In the genomic region with DNA sequence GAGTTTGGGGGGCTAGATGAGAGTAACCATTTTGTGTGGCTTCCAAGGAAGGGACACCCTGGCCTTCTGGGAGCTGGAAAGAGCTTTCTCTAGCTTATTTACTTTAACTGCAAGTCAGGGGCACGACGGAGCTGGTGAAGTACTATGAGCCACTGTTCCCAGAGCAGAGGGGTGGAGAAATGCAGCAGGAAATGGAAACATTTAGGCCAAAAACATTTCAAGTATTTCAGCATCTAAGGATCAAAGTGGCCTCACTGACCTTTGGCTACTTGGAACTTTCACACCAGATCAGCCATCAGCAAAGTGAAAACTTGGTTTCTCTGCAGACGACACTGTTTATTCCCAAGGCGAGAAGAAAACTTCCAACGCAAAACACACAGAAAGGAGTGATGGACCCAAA, we compare ENCODE assay signal across 1 cellular context.
TF ChIP-seq lines count a peak whose summit lies in the region.

No MANE protein-coding gene starts in this region.

TF ChIP-seq in liver, 16 proteins besides CTCF, POLR2A, EP300 and RAD21 (continued from another document):
- TF ChIP-seq, protein P1, sequence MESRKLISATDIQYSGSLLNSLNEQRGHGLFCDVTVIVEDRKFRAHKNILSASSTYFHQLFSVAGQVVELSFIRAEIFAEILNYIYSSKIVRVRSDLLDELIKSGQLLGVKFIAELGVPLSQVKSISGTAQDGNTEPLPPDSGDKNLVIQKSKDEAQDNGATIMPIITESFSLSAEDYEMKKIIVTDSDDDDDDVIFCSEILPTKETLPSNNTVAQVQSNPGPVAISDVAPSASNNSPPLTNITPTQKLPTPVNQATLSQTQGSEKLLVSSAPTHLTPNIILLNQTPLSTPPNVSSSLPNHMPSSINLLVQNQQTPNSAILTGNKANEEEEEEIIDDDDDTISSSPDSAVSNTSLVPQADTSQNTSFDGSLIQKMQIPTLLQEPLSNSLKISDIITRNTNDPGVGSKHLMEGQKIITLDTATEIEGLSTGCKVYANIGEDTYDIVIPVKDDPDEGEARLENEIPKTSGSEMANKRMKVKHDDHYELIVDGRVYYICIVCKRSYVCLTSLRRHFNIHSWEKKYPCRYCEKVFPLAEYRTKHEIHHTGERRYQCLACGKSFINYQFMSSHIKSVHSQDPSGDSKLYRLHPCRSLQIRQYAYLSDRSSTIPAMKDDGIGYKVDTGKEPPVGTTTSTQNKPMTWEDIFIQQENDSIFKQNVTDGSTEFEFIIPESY (IDR thresholded peaks at IDR 0.05): no peak
- TF ChIP-seq HNF4A (conservative IDR thresholded peaks at IDR 0.05) (no peak), FOXA1 (IDR thresholded peaks at IDR 0.05) (no peak), NR2F2 (IDR thresholded peaks at IDR 0.05) (peak; percentile 72)
- TF ChIP-seq, protein P2, sequence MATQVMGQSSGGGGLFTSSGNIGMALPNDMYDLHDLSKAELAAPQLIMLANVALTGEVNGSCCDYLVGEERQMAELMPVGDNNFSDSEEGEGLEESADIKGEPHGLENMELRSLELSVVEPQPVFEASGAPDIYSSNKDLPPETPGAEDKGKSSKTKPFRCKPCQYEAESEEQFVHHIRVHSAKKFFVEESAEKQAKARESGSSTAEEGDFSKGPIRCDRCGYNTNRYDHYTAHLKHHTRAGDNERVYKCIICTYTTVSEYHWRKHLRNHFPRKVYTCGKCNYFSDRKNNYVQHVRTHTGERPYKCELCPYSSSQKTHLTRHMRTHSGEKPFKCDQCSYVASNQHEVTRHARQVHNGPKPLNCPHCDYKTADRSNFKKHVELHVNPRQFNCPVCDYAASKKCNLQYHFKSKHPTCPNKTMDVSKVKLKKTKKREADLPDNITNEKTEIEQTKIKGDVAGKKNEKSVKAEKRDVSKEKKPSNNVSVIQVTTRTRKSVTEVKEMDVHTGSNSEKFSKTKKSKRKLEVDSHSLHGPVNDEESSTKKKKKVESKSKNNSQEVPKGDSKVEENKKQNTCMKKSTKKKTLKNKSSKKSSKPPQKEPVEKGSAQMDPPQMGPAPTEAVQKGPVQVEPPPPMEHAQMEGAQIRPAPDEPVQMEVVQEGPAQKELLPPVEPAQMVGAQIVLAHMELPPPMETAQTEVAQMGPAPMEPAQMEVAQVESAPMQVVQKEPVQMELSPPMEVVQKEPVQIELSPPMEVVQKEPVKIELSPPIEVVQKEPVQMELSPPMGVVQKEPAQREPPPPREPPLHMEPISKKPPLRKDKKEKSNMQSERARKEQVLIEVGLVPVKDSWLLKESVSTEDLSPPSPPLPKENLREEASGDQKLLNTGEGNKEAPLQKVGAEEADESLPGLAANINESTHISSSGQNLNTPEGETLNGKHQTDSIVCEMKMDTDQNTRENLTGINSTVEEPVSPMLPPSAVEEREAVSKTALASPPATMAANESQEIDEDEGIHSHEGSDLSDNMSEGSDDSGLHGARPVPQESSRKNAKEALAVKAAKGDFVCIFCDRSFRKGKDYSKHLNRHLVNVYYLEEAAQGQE (IDR thresholded peaks at IDR 0.05): no peak
